16 cellular contexts compared by ENCODE assay signal in genomic region chr5:174378116-174378874, GRCh38.
DNase-seq lines count a peak whose midpoint lies in the region; ATAC-seq, FAIRE-seq and TF ChIP-seq lines count a peak whose summit lies in the region.
"Had no signal": no experiment of that assay in that cellular context is flagged by ENCODE, and none has a peak within 500 bp of the region (broad histone marks: within the 10 kb centered on the region; RNA-seq: fewer than 3 reads in every experiment).

No MANE protein-coding gene starts in this region.

- H4K8ac ChIP-seq in IMR-90 (ENCODE audit: low read depth in 2 of 2, low read length in 2 of 2), result no peak overlapping the region

- DNase-seq in IMR-90 (no peak), bronchial epithelial cell (ENCODE audit: low read depth) (peak; percentile 21), keratinocyte (ENCODE audit: low read depth, low spot score) (peak; percentile 19), RPMI8226 (no peak), COLO668 (lab: John Stamatoyannopoulos, UW; ENCODE audit: unreplicated experiment) (no peak)
- no peak for DNase-seq in activated CD4-positive, alpha-beta T cell treated with anti-CD3 and anti-CD28 coated beads for 4 hours
- no peak for DNase-seq in activated T-cell treated with anti-CD3 and anti-CD28 coated beads, Interleukin-2, amount 50 U/mL, for 48 hours
- DNase-seq: ACHN; CD4-positive, CD25-positive, alpha-beta regulatory T cell; DMS79; GM23248 had no signal

- H4K91ac ChIP-seq in IMR-90 (ENCODE audit: insufficient read depth, low read depth, low read length), result no peak overlapping the region

- H3K79me2 ChIP-seq in keratinocyte (ENCODE audit: control insufficient read depth, insufficient read depth, low read length), result no peaks in the 10 kb centered on the region

- H3K9ac ChIP-seq in IMR-90 (ENCODE audit: low read depth, low read length), result no peak overlapping the region
- no peak overlapping the region for H3K9ac ChIP-seq in keratinocyte (ENCODE audit: control insufficient read depth, extremely low read depth, insufficient read depth, low read length)
- H3K9ac ChIP-seq: BLaER1 treated with 17β-estradiol and CSF1 and Interleukin-3, amounts not matched to agents 10 nM and 100 nM; GM23248 had no signal

- H3K36me3 ChIP-seq in IMR-90 (ENCODE audit: control insufficient read depth, insufficient read depth, low read length), result no peaks in the 10 kb centered on the region
- no peaks in the 10 kb centered on the region for H3K36me3 ChIP-seq in bronchial epithelial cell (ENCODE audit: control insufficient read depth, insufficient read depth, low read length)
- no peaks in the 10 kb centered on the region for H3K36me3 ChIP-seq in keratinocyte (ENCODE audit: control insufficient read depth in 2 of 2, extremely low read depth in 1 of 2, insufficient read depth in 2 of 2, low read length in 2 of 2)
- H3K36me3 ChIP-seq: BLaER1 treated with 17β-estradiol and CSF1 and Interleukin-3, amounts not matched to agents 10 nM and 100 nM had no signal

- no peak overlapping the region for H3K56ac ChIP-seq in IMR-90 (ENCODE audit: extremely low read depth, insufficient read depth, low read length)

- H2BK120ac ChIP-seq in IMR-90 (ENCODE audit: low read depth, low read length), result no peak overlapping the region

- CTCF ChIA-PET in IMR-90 (lab: Yijun Ruan, JAX), result no interaction called here

- H3K27ac ChIP-seq in IMR-90 (ENCODE audit: insufficient read depth, low read length) (no peak overlapping the region), keratinocyte (ENCODE audit: control insufficient read depth, insufficient read depth, low read length) (peak overlapping the region; percentile 64)
- H3K27ac ChIP-seq: BLaER1 treated with 17β-estradiol and CSF1 and Interleukin-3, amounts not matched to agents 10 nM and 100 nM; GM23248 had no signal

- peaks cover 4% of the 10 kb centered on the region for H3K4me1 ChIP-seq in IMR-90 (ENCODE audit: control insufficient read depth, insufficient read depth, low read length)
- H3K4me1 ChIP-seq in keratinocyte (ENCODE audit: control insufficient read depth, extremely low read depth, insufficient read depth, low read length), result peaks cover 16% of the 10 kb centered on the region

- intact Hi-C loops in IMR-90 (cut with micrococcal nuclease), result no loop called here

- ATAC-seq in IMR-90 (ENCODE audit: low read depth), result no peak
- ATAC-seq: GM12878, HCT116 had no signal

- no peak overlapping the region for H2AK5ac ChIP-seq in IMR-90 (ENCODE audit: low read depth, low read length)

- no peak overlapping the region for H2AK9ac ChIP-seq in IMR-90 (replicated peaks; ENCODE audit: low read depth, low read length, poor library complexity)

- no peak for FAIRE-seq in bronchial epithelial cell (lab: Jason Lieb, UNC)
- FAIRE-seq in keratinocyte (lab: Jason Lieb, UNC), result no peak
- FAIRE-seq: GM12878, GM18507, H54 had no signal

- H3K23ac ChIP-seq in IMR-90 (ENCODE audit: low read depth, low read length), result no peak overlapping the region

- in situ Hi-C loops in IMR-90 (cut with MboI; ENCODE audit: low sequenced_read_pairs), result no loop called here

- dilution Hi-C loops in IMR-90 (cut with HindIII; ENCODE audit: low sequenced_read_pairs, unreplicated experiment) (no loop called here), keratinocyte (cut with MboI; ENCODE audit: extremely low pct_ligation_motif_present, low sequenced_read_pairs) (no loop called here)

- H3K4me2 ChIP-seq in IMR-90 (ENCODE audit: low read depth, low read length) (no peak overlapping the region), keratinocyte (ENCODE audit: control insufficient read depth, extremely low read depth, insufficient read depth, low read depth, low read length) (no peak overlapping the region)
- H3K4me2 ChIP-seq: BLaER1 treated with 17β-estradiol and CSF1 and Interleukin-3, amounts not matched to agents 10 nM and 100 nM had no signal

- no peak overlapping the region for H3K4me3 ChIP-seq in IMR-90 (ENCODE audit: insufficient read depth, low read depth, low read length)
- H3K4me3 ChIP-seq in bronchial epithelial cell (ENCODE audit: low read depth, low read length), result no peak overlapping the region
- H3K4me3 ChIP-seq in keratinocyte (ENCODE audit: control insufficient read depth in 2 of 3, extremely low read depth in 1 of 3, insufficient read depth in 2 of 3, low read depth in 1 of 3, low read length in 3 of 3), result no peak overlapping the region
- H3K4me3 ChIP-seq: BLaER1 treated with 17β-estradiol and CSF1 and Interleukin-3, amounts not matched to agents 10 nM and 100 nM; GM12878; GM23248 had no signal

- no peaks in the 10 kb centered on the region for H3K79me1 ChIP-seq in IMR-90 (ENCODE audit: low read depth in 1 of 2, low read length in 2 of 2)

- H2AFZ ChIP-seq in IMR-90 (replicated peaks; ENCODE audit: low read length, poor library complexity), result peak overlapping the region; percentile 35
- H2AFZ ChIP-seq in keratinocyte (ENCODE audit: control insufficient read depth, low read length), result peak overlapping the region; percentile 49
- H2AFZ ChIP-seq: GM23248 had no signal

- no CpG with 5 or more reads among the region's 4 CpGs for WGBS in IMR-90 (ENCODE audit: extremely low coverage in 2 of 2, insufficient read length in 1 of 2), 2 experiments

- POLR2A ChIA-PET in IMR-90 (lab: Charles Lee; ENCODE audit: unreplicated experiment), result no interaction called here

- no peak overlapping the region for H3K4ac ChIP-seq in IMR-90 (ENCODE audit: low read depth, low read length)

- H4K5ac ChIP-seq in IMR-90 (ENCODE audit: low read depth, low read length), result no peak overlapping the region

- BruUV-seq in IMR-90 (replicated peaks; lab: Mats Ljungman, UMichigan), result no TSS peak

- no peak overlapping the region for H2BK20ac ChIP-seq in IMR-90 (ENCODE audit: low read depth, low read length)

- H3K27me3 ChIP-seq in IMR-90 (ENCODE audit: control insufficient read depth, insufficient read depth, low read length) (no peaks in the 10 kb centered on the region), bronchial epithelial cell (ENCODE audit: control insufficient read depth, insufficient read depth, low read length) (no peaks in the 10 kb centered on the region), keratinocyte (ENCODE audit: control insufficient read depth, extremely low read depth, insufficient read depth, low read length) (no peaks in the 10 kb centered on the region)
- H3K27me3 ChIP-seq: BLaER1 treated with 17β-estradiol and CSF1 and Interleukin-3, amounts not matched to agents 10 nM and 100 nM had no signal

- H2BK15ac ChIP-seq in IMR-90 (ENCODE audit: low read depth, low read length), result no peak overlapping the region

- H4K20me1 ChIP-seq in IMR-90 (ENCODE audit: insufficient read depth, low read length), result no peaks in the 10 kb centered on the region
- H4K20me1 ChIP-seq in keratinocyte (ENCODE audit: control insufficient read depth, extremely low read depth, insufficient read depth, low read length), result no peaks in the 10 kb centered on the region
- H4K20me1 ChIP-seq: BLaER1 treated with 17β-estradiol and CSF1 and Interleukin-3, amounts not matched to agents 10 nM and 100 nM had no signal

- no peak overlapping the region for H3K14ac ChIP-seq in IMR-90 (replicated peaks; ENCODE audit: low read depth, low read length)

- TF ChIP-seq CTCF in IMR-90 (conservative IDR thresholded peaks at IDR 0.05; ENCODE audit: low read depth, low read length) (no peak), bronchial epithelial cell (IDR thresholded peaks at IDR 0.05; ENCODE audit: insufficient read depth, low read length, severe bottlenecking) (no peak), keratinocyte (optimal IDR thresholded peaks at IDR 0.05 in 1 of 3, IDR thresholded peaks at IDR 0.05 in 1 of 3, conservative IDR thresholded peaks at IDR 0.05 in 1 of 3; ENCODE audit: extremely low read depth in 1 of 3, insufficient read depth in 2 of 3, low read length in 3 of 3) (no peak)

- no peaks in the 10 kb centered on the region for H3K9me1 ChIP-seq in IMR-90 (ENCODE audit: insufficient read depth, low read length)
- no peaks in the 10 kb centered on the region for H3K9me1 ChIP-seq in keratinocyte (ENCODE audit: control insufficient read depth, extremely low read depth, insufficient read depth, low read length)

- no peak for TF ChIP-seq POLR2A in IMR-90 (IDR thresholded peaks at IDR 0.05; ENCODE audit: low read depth, low read length)

- no peak overlapping the region for H2BK5ac ChIP-seq in IMR-90 (ENCODE audit: low read depth, low read length, poor library complexity, severe bottlenecking)

- H3K18ac ChIP-seq in IMR-90 (ENCODE audit: low read depth, low read length), result no peak overlapping the region

- TF ChIP-seq RAD21 in IMR-90 (IDR thresholded peaks at IDR 0.05; ENCODE audit: low read length), result no peak

- H3K9me3 ChIP-seq in IMR-90 (ENCODE audit: control insufficient read depth, insufficient read depth, low read length), result no peaks in the 10 kb centered on the region
- H3K9me3 ChIP-seq in keratinocyte (ENCODE audit: control insufficient read depth, low read depth, low read length), result peaks cover 7% of the 10 kb centered on the region

TF ChIP-seq in IMR-90, 13 proteins besides CTCF, POLR2A, EP300 and RAD21 (continues in another document):
- no peak for TF ChIP-seq RFX5 (IDR thresholded peaks at IDR 0.05; ENCODE audit: low read depth, low read length)
- TF ChIP-seq CEBPB (IDR thresholded peaks at IDR 0.05; ENCODE audit: low read depth, low read length), result no peak
- TF ChIP-seq RCOR1 (IDR thresholded peaks at IDR 0.05; ENCODE audit: insufficient replicate concordance, low read length), result no peak
- no peak for TF ChIP-seq MAFK (IDR thresholded peaks at IDR 0.05; ENCODE audit: low read depth, low read length)
- TF ChIP-seq MAZ (IDR thresholded peaks at IDR 0.05; ENCODE audit: borderline replicate concordance, low read depth, low read length), result no peak
- TF ChIP-seq, protein P1, sequence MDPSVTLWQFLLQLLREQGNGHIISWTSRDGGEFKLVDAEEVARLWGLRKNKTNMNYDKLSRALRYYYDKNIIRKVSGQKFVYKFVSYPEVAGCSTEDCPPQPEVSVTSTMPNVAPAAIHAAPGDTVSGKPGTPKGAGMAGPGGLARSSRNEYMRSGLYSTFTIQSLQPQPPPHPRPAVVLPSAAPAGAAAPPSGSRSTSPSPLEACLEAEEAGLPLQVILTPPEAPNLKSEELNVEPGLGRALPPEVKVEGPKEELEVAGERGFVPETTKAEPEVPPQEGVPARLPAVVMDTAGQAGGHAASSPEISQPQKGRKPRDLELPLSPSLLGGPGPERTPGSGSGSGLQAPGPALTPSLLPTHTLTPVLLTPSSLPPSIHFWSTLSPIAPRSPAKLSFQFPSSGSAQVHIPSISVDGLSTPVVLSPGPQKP (IDR thresholded peaks at IDR 0.05; ENCODE audit: borderline replicate concordance, low read depth, low read length), result no peak
- TF ChIP-seq SMC3 (IDR thresholded peaks at IDR 0.05; ENCODE audit: low read depth, low read length), result no peak
- no peak for TF ChIP-seq USF2 (IDR thresholded peaks at IDR 0.05; ENCODE audit: low read depth, low read length)

Comparison
In these comparisons a context has a peak if more than half of its experiments do, and no peak if none do; other contexts are left out.
1. DNase-seq: peak in bronchial epithelial cell (single experiment) and keratinocyte (single experiment); none in IMR-90 (single experiment), activated CD4-positive, alpha-beta T cell treated with anti-CD3 and anti-CD28 coated beads for 4 hours (0 of 2), RPMI8226 (single experiment), activated T-cell treated with anti-CD3 and anti-CD28 coated beads, Interleukin-2, amount 50 U/mL, for 48 hours (0 of 2) and COLO668 (single experiment).